Comparison of ENCODE assay signal across 7 cellular contexts in the genomic region with DNA sequence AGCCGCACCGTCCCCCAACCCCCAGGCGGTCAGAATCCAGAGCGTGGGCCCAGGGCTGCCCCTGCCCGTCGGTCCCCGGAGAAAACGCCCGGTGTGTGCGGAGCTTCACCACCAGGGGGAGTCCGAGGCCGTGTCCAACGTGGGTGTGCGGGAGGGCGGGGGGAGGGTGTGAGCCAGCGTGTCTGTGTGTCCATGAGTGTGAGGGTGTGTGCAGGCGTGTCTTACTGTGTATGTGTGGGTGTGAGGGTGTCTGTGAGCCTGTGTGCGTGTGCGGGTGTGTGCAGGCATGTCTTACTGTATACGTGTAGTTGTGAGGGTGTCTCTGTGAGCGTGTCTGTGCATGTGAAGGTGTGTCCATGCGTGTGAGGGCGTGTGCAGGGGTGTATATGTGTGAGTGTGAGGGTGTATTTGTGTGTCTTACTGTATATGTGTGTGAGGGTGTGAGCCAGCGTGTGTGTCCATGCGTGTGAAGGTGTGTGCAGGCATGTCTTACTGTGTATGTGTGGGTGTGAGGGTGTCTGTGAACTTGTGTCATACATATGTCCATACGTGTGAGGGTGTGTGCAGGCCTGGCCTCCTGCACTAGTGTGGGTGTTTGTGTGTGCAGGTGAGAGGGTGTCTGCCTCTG. TPM values are rescaled to one million over a fixed set of nuclear protein-coding genes. Genes with fewer than 3 reads are reported as not detected.
DNase-seq lines count a peak whose midpoint lies in the region; ATAC-seq, FAIRE-seq and TF ChIP-seq lines count a peak whose summit lies in the region.

No MANE protein-coding gene starts in this region.

- H3K4me1 ChIP-seq in breast epithelium = no peaks in the 10 kb centered on the region

- peaks cover 0 to 22% of the 10 kb centered on the region in 2 donors for H3K27me3 ChIP-seq in breast epithelium

- no peaks in the 10 kb centered on the region for H3K9me3 ChIP-seq in breast epithelium

- no peak overlapping the region for H3K27ac ChIP-seq in breast epithelium

- FAIRE-seq in GM12892 (lab: Jason Lieb, UNC) = no peak

- no peak for ATAC-seq in GM19023 (IDR thresholded peaks at IDR 0.05; ENCODE audit: unreplicated experiment)

- H3K4me3 ChIP-seq in breast epithelium = peak overlapping the region in 1 of 3 donors; percentile 12

- peak; percentile 71 to 93 (median 91) for TF ChIP-seq CTCF in breast epithelium (IDR thresholded peaks at IDR 0.05)

- no peak for TF ChIP-seq POLR2A in GM12892 (IDR thresholded peaks at IDR 0.05; ENCODE audit: low read depth, low read length)
- no peak for TF ChIP-seq POLR2A in breast epithelium (IDR thresholded peaks at IDR 0.05)

- peak; percentile 86 for DNase-seq in GM12892 (ENCODE audit: insufficient read length)
- peak; percentile 23 for DNase-seq in NCI-H2107 (lab: John Stamatoyannopoulos, UW)
- DNase-seq in activated CD4-positive, CD25-positive, alpha-beta regulatory T cell treated with anti-CD3 and anti-CD28 coated beads, Interleukin-2, amount 50 U/mL, for 16 hours (ENCODE audit: low read depth, low spot score) = peak; percentile 69
- DNase-seq in breast epithelium (ENCODE audit: low spot score in 2 of 2) = peak; percentile 39 to 77
- peak; percentile 44 for DNase-seq in iris pigment epithelial cell (ENCODE audit: low read depth)
- peak; percentile 78 to 84 for DNase-seq in stimulated activated CD4-positive, alpha-beta T cell treated with anti-CD3 and anti-CD28 coated beads, Interleukin-1b, Interleukin-23, amount 100 ng/mL, for 4 hours (ENCODE audit: low read depth in 2 of 2)

- no peaks in the 10 kb centered on the region for H3K36me3 ChIP-seq in breast epithelium

- intact Hi-C loops in breast epithelium (cut with DNase I; ENCODE audit: low total_unique reads) = loop anchor here (10.0 kb wide), 1 partner anchor 114 kb away; no protein-coding TSS in a partner anchor

RNA-seq across cellular contexts. Expression of a gene that starts 24.6 kb away (rescaled TPM):
- not detected for polyA plus RNA-seq in GM12892 (2012; ENCODE audit: missing spikeins)
- under 1 TPM in 1 of 3 donors, not detected in 2; 0.73 TPM for total RNA-seq in breast epithelium

Comparison
In these comparisons a context has a peak if more than half of its experiments do, and no peak if none do; other contexts are left out.
1. DNase-seq: peak in every context shown above with its lines; median percentile 86 in GM12892; 81 in stimulated activated CD4-positive, alpha-beta T cell treated with anti-CD3 and anti-CD28 coated beads, Interleukin-1b, Interleukin-23, amount 100 ng/mL, for 4 hours; 69 in activated CD4-positive, CD25-positive, alpha-beta regulatory T cell treated with anti-CD3 and anti-CD28 coated beads, Interleukin-2, amount 50 U/mL, for 16 hours; 58 in breast epithelium; 44 in iris pigment epithelial cell; 23 in NCI-H2107.